16 cellular contexts compared by ENCODE assay signal in the genomic region with DNA sequence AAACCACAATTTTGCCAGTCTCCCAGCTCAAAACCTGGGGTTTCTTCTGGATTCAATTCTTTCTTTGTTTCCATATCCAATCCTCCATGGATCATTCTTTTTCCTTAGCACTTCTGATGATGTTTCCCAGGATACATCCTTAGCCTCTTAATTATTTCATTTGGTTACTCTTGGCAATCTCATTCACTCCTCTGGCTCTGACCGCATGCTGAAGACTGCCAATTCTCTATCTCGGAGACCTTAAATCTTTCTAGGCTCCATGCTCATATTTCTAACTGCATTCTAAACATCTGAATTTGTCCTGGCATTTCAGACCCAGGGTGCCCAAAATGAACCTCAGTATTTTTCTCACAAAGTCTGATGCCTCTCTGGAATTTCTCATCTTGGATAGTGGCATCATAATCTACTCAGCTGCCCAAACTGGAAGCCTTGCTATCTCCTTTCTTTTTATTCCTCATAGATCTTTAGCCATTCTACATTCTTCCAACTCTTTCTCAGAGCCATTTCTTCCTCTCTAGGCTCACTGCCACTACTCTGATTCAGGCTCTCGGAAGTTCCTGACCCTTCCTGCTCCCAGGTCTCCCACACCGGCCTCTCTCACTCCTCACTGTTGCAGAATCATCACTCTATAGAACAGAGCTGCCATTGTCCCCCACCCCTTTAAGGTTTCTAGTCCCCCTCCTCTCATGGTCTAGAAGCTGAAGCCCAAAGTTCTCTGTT.
A peak's percentile ranks its signal among the peaks of the same experiment; 100 is the strongest.
DNase-seq lines count a peak whose midpoint lies in the region; ATAC-seq and TF ChIP-seq lines count a peak whose summit lies in the region.
"Had no signal": no experiment of that assay in that cellular context is flagged by ENCODE, and none has a peak within 500 bp of the region (broad histone marks: within the 10 kb centered on the region; RNA-seq: fewer than 3 reads in every experiment).

No MANE protein-coding gene starts in this region.

- intact Hi-C loops in right cardiac atrium (cut with DNase I) (no loop called here), Right ventricle myocardium inferior (cut with DNase I) (no loop called here), aorta (cut with DNase I) (loop anchor here in 1 of 2 donors (5.0 kb wide), 1 partner anchor 39 kb away; no protein-coding TSS in a partner anchor), ovary (cut with DNase I) (no loop called here)
- intact Hi-C loops in CD4-positive, alpha-beta T cell (cut with DNase I, micrococcal nuclease), result no loop called here

- H3K27ac ChIP-seq in right cardiac atrium (ENCODE audit: low read length) (peak overlapping the region; percentile 12), muscle layer of colon (ENCODE audit: low read depth, low read length) (peak overlapping the region; percentile 63), aorta (ENCODE audit: low read depth in 1 of 2, low read length in 2 of 2) (peak overlapping the region; percentile 1 to 42), ovary (no peak overlapping the region)
- no peak overlapping the region for H3K27ac ChIP-seq in CD4-positive, alpha-beta T cell (ENCODE audit: low read depth, low read length)
- H3K27ac ChIP-seq: right lobe of liver, upper lobe of right lung had no signal

- H3K4me1 Mint-ChIP-seq in T-helper 17 cell, result peaks cover 5% of the 10 kb centered on the region
- H3K4me1 Mint-ChIP-seq in CD4-positive, alpha-beta T cell (ENCODE audit: low read depth), result no peaks in the 10 kb centered on the region

- ATAC-seq in right cardiac atrium (no peak), Right ventricle myocardium inferior (no peak), aorta (ENCODE audit: low FRiP score) (peak; percentile 54), T-helper 17 cell (no peak)
- ATAC-seq in CD4-positive, alpha-beta T cell (ENCODE audit: poor library complexity), result no peak
- ATAC-seq: right lobe of liver, upper lobe of right lung, WTC11 had no signal

- POLR2A ChIA-PET in CD4-positive, alpha-beta T cell (lab: Charles Lee), result no interaction called here

- DNase-seq in right cardiac atrium (no peak), Right ventricle myocardium inferior (ENCODE audit: missing footprints) (no peak), astrocyte of the cerebellum (ENCODE audit: low read depth) (peak; percentile 60), aorta (no peak), T-helper 17 cell (no peak), ovary (no peak)
- DNase-seq in CD4-positive, alpha-beta T cell, result no peak
- DNase-seq: activated naive CD4-positive, alpha-beta T cell treated with Interleukin-2 at 50 U/mL for 16 hours; GOT3; MM.1S; NCI-H2029 treated with DMSO at 0.1 percent for 48 hours; right lobe of liver; stimulated activated CD4-positive, alpha-beta T cell treated with anti-CD3 and anti-CD28 coated beads, Interleukin-4, amount 100 ng/mL, for 1 hour; upper lobe of right lung had no signal

- H3K27ac Mint-ChIP-seq in T-helper 17 cell, result no peak overlapping the region
- no peak overlapping the region for H3K27ac Mint-ChIP-seq in CD4-positive, alpha-beta T cell
- H3K27ac Mint-ChIP-seq: WTC11 had no signal

- H3K9me3 ChIP-seq in right cardiac atrium (ENCODE audit: control insufficient read depth, low read length) (no peaks in the 10 kb centered on the region), muscle layer of colon (ENCODE audit: low read length) (no peaks in the 10 kb centered on the region), aorta (ENCODE audit: control insufficient read depth, low read length) (no peaks in the 10 kb centered on the region), T-helper 17 cell (ENCODE audit: control insufficient read depth, low read length, poor library complexity, severe bottlenecking) (no peaks in the 10 kb centered on the region), ovary (no peaks in the 10 kb centered on the region)
- no peaks in the 10 kb centered on the region for H3K9me3 ChIP-seq in CD4-positive, alpha-beta T cell (ENCODE audit: control insufficient read depth, low read length)
- H3K9me3 ChIP-seq: right lobe of liver, upper lobe of right lung had no signal

- H3K4me1 ChIP-seq in right cardiac atrium (ENCODE audit: control insufficient read depth, insufficient read depth, low read length) (peaks cover 5% of the 10 kb centered on the region), muscle layer of colon (ENCODE audit: insufficient read depth, low read length) (peaks cover 53% of the 10 kb centered on the region), aorta (ENCODE audit: control insufficient read depth in 1 of 2, insufficient read depth in 2 of 2, low read length in 2 of 2) (peaks cover 3 to 11% of the 10 kb centered on the region in 2 donors), ovary (ENCODE audit: insufficient read depth) (peaks cover 9% of the 10 kb centered on the region)

- TF ChIP-seq CTCF in astrocyte of the cerebellum (IDR thresholded peaks at IDR 0.05; ENCODE audit: low read depth, low read length, missing control alignments) (no peak), ovary (IDR thresholded peaks at IDR 0.05) (no peak)
- TF ChIP-seq CTCF in CD4-positive, alpha-beta T cell (IDR thresholded peaks at IDR 0.05), result no peak

- no peaks in the 10 kb centered on the region for H3K9me3 Mint-ChIP-seq in CD4-positive, alpha-beta T cell

- in situ Hi-C loops in astrocyte of the cerebellum (cut with HindIII; ENCODE audit: low sequenced_read_pairs), result no loop called here

- H3K4me3 ChIP-seq in right cardiac atrium (ENCODE audit: low read length) (no peak overlapping the region), astrocyte of the cerebellum (ENCODE audit: low read depth, low read length) (no peak overlapping the region), muscle layer of colon (ENCODE audit: low read depth in 1 of 2, low read length in 2 of 2) (no peak overlapping the region), aorta (ENCODE audit: low read length in 2 of 2) (no peak overlapping the region), ovary (no peak overlapping the region)
- H3K4me3 ChIP-seq: right lobe of liver, upper lobe of right lung had no signal

- 64% methylated on average over 4 of the region's 4 CpGs for WGBS in right cardiac atrium
- WGBS in aorta, 2 donors, result 2 to 8% methylated on average over 4 of the region's 4 CpGs
- WGBS in ovary, 3 donors, result 39 to 70% (median 56%) methylated on average over 4 of the region's 4 CpGs

- no peaks in the 10 kb centered on the region for H3K27me3 Mint-ChIP-seq in T-helper 17 cell
- no peaks in the 10 kb centered on the region for H3K27me3 Mint-ChIP-seq in CD4-positive, alpha-beta T cell

- no peak for TF ChIP-seq POLR2A in ovary (IDR thresholded peaks at IDR 0.05)

- H3K9ac ChIP-seq in muscle layer of colon (ENCODE audit: low read length), result no peak overlapping the region

- H3K4me3 Mint-ChIP-seq in T-helper 17 cell, result no peak overlapping the region
- no peak overlapping the region for H3K4me3 Mint-ChIP-seq in CD4-positive, alpha-beta T cell
- H3K4me3 Mint-ChIP-seq: WTC11 had no signal

- H3K36me3 Mint-ChIP-seq in T-helper 17 cell (ENCODE audit: low read depth), result peaks cover 5% of the 10 kb centered on the region
- peaks cover 43% of the 10 kb centered on the region for H3K36me3 Mint-ChIP-seq in CD4-positive, alpha-beta T cell (ENCODE audit: low read depth)

- H3K27me3 ChIP-seq in right cardiac atrium (ENCODE audit: control insufficient read depth, insufficient read depth) (no peaks in the 10 kb centered on the region), muscle layer of colon (ENCODE audit: control insufficient read depth in 1 of 2, insufficient read depth in 2 of 2, low read length in 2 of 2) (no peaks in the 10 kb centered on the region), aorta (ENCODE audit: control insufficient read depth in 1 of 2, insufficient read depth in 2 of 2, low read length in 1 of 2) (no peaks in the 10 kb centered on the region), ovary (no peaks in the 10 kb centered on the region)
- no peaks in the 10 kb centered on the region for H3K27me3 ChIP-seq in CD4-positive, alpha-beta T cell (ENCODE audit: control insufficient read depth, insufficient read depth, low read length)
- H3K27me3 ChIP-seq: right lobe of liver, upper lobe of right lung had no signal

- H3K36me3 ChIP-seq in muscle layer of colon (ENCODE audit: insufficient read depth, low read length) (no peaks in the 10 kb centered on the region), aorta (ENCODE audit: control insufficient read depth in 1 of 2, insufficient read depth in 2 of 2, low read length in 1 of 2) (peaks cover 0 to 3% of the 10 kb centered on the region in 2 donors), ovary (no peaks in the 10 kb centered on the region)
- H3K36me3 ChIP-seq: right lobe of liver, upper lobe of right lung had no signal

- CTCF ChIA-PET in CD4-positive, alpha-beta T cell (lab: Charles Lee), result no interaction called here

- TF ChIP-seq EP300 in ovary (IDR thresholded peaks at IDR 0.05), result no peak

Comparison
In these comparisons a context has a peak if more than half of its experiments do, and no peak if none do; other contexts are left out.
1. H3K27ac ChIP-seq: peak in right cardiac atrium (single experiment), muscle layer of colon (single experiment) and aorta (2 of 2); none in CD4-positive, alpha-beta T cell (single experiment) and ovary (0 of 2).